ENCODE assay signal across 11 cellular contexts in the genomic region with DNA sequence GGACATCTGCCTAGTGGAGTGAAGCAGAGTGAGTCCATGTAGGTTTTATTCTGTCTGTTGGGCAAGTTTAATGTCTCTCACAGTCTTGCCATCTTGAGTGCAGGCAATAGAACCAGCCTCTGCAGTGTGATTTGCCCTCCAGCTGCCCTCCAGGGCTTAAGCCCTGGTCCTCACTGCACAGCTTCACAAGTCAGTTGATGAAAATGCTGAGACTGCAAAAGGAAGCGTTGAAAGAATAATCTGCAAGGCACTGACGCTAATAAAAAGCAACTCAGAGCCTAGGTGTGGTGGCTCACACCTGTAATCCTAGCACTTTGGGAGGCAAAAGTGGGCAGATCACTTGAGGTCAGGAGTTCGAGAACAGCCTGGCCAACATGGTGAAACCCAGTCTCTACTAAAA. TPM values are rescaled to one million over a fixed set of nuclear protein-coding genes. Genes with fewer than 3 reads are reported as not detected.
"Had no signal": no experiment of that assay in that cellular context is flagged by ENCODE, and none has a peak within 500 bp of the region (broad histone marks: within the 10 kb centered on the region; RNA-seq: fewer than 3 reads in every experiment).

No MANE protein-coding gene starts in this region.

- H3K27ac ChIP-seq: GM23248, HL-60 had no signal

- H3K4me1 ChIP-seq: HAP-1 had no signal

- H3K9ac ChIP-seq: GM23248 had no signal

- H3K9me3 ChIP-seq: HAP-1 had no signal

- H3K36me3 ChIP-seq: HAP-1 had no signal

- H2AFZ ChIP-seq: GM23248 had no signal

- DNase-seq: GM23248, GOT3, H7, HFFc6, KG1 had no signal

- H3K4me3 ChIP-seq: GM23248, HAP-1 had no signal

- ATAC-seq: HCT116 had no signal

RNA-seq across cellular contexts. Expression of a gene that starts 54.1 kb away (rescaled TPM):
- total RNA-seq: GM23248, H4, H7, HFFc6, HT1080 had no signal
- polyA plus RNA-seq: GM23248, IgD-negative memory B cell had no signal
